Comparison of ENCODE assay signal across 1 cellular context in genomic region chr9:117459941-117460340, GRCh38.
TF ChIP-seq lines count a peak whose summit lies in the region.

No MANE protein-coding gene starts in this region.

TF ChIP-seq in HepG2, 621 proteins besides CTCF, POLR2A, EP300 and RAD21 (continued from another document):
- TF ChIP-seq MLXIP (CRISPR knock-in tag; IDR thresholded peaks at IDR 0.05; ENCODE audit: borderline replicate concordance) (no peak), MAFK (conservative IDR thresholded peaks at IDR 0.05 in 1 of 2, IDR thresholded peaks at IDR 0.05 in 1 of 2; ENCODE audit: low read length in 2 of 2) (peak; percentile 95 to 98), ZNF543 (CRISPR knock-in tag; IDR thresholded peaks at IDR 0.05) (no peak), PHF21A (CRISPR knock-in tag; IDR thresholded peaks at IDR 0.05) (no peak), ZSCAN22 (CRISPR knock-in tag; IDR thresholded peaks at IDR 0.05) (no peak), SP140L (CRISPR knock-in tag; IDR thresholded peaks at IDR 0.05; ENCODE audit: borderline replicate concordance) (no peak), ARID3A (IDR thresholded peaks at IDR 0.05; ENCODE audit: low read depth, low read length) (no peak), FOXK1 (CRISPR knock-in tag; IDR thresholded peaks at IDR 0.05; ENCODE audit: borderline replicate concordance, low read depth) (no peak)
